8 cellular contexts compared by ENCODE assay signal in the genomic region with DNA sequence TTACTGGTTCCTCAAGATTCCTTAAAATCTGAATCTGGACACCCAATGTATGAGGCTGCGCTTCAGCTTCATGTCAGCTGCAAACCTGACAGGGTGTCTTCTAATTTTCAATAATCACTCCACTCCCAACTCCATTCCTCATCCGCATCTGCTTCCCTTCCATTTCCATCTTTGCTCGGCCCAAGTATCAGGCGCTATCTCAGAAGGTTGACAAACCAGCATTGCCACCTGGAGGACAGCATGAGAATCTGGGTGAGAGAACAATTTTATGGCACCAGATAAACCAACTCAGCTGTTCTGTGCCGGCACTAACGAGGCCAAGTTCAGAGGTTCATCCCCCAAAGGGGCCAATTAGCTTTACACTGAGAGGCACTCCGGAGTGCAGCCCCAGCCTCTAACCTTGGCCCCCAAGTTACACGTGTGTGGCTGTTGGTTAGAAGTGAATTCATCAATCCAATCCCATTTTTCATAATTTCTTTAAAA.
DNase-seq lines count a peak whose midpoint lies in the region; ATAC-seq and TF ChIP-seq lines count a peak whose summit lies in the region.

No MANE protein-coding gene starts in this region.

- no peak overlapping the region for H3K9ac ChIP-seq in adipocyte (ENCODE audit: low read length)

- H3K36me3 ChIP-seq in adipocyte (ENCODE audit: control insufficient read depth, insufficient read depth, low read length, severe bottlenecking) (no peaks in the 10 kb centered on the region), sigmoid colon (no peaks in the 10 kb centered on the region)

- intact Hi-C loops in right cardiac atrium (cut with DNase I), result loop anchor here in 3 of 4 donors (2.0 to 5.0 kb wide), 3 partner anchors 112 to 114 kb away; no protein-coding TSS in a partner anchor
- intact Hi-C loops in sigmoid colon (cut with DNase I), result loop anchor here (5.0 kb wide), 1 partner anchor 114 kb away; no protein-coding TSS in a partner anchor

- H3K27me3 ChIP-seq in adipocyte (replicated peaks; ENCODE audit: control insufficient read depth, insufficient read depth, low read length) (peaks cover 10% of the 10 kb centered on the region), right cardiac atrium (ENCODE audit: control insufficient read depth, insufficient read depth) (no peaks in the 10 kb centered on the region), sigmoid colon (no peaks in the 10 kb centered on the region)

- 17% methylated on average over 8 of the region's 8 CpGs for WGBS in right cardiac atrium
- WGBS in sigmoid colon, 2 donors, result 14 to 22% methylated on average over 8 of the region's 8 CpGs

- H3K4me3 ChIP-seq in adipocyte (ENCODE audit: low read length) (no peak overlapping the region), right cardiac atrium (ENCODE audit: low read length) (no peak overlapping the region), sigmoid colon (no peak overlapping the region)

- peak in 3 of 4 experiments; percentile 23 to 33 (median 23) for TF ChIP-seq CTCF in sigmoid colon (IDR thresholded peaks at IDR 0.05)

- H3K9me3 ChIP-seq in adipocyte (ENCODE audit: control insufficient read depth, low read length) (no peaks in the 10 kb centered on the region), right cardiac atrium (ENCODE audit: control insufficient read depth, low read length) (no peaks in the 10 kb centered on the region), sigmoid colon (no peaks in the 10 kb centered on the region)

- no peak for TF ChIP-seq EP300 in sigmoid colon (IDR thresholded peaks at IDR 0.05)

- DNase-seq in NCI-H1417 (lab: John Stamatoyannopoulos, UW) (peak; percentile 37 to 84 (median 76)), NCI-H1417 treated with DMSO at 0.1 percent for 48 hours (lab: John Stamatoyannopoulos, UW) (no peak), NCI-H2171 treated with DMSO at 0.1 percent for 48 hours (lab: John Stamatoyannopoulos, UW) (peak; percentile 78), adipocyte (ENCODE audit: low read depth) (peak; percentile 74), right cardiac atrium (peak in 2 of 3 donors; percentile 39 to 52), sigmoid colon (peak; percentile 68)
- no peak for DNase-seq in central memory CD4-positive, alpha-beta T cell

- H3K27ac ChIP-seq in right cardiac atrium (ENCODE audit: low read length) (no peak overlapping the region), sigmoid colon (no peak overlapping the region)

- ATAC-seq in HG02610 (IDR thresholded peaks at IDR 0.05; ENCODE audit: unreplicated experiment) (peak; percentile 51), right cardiac atrium (peak; percentile 88 to 92)

- H3K4me1 ChIP-seq in adipocyte (ENCODE audit: control insufficient read depth, insufficient read depth, low read length) (peaks cover 2% of the 10 kb centered on the region), right cardiac atrium (ENCODE audit: control insufficient read depth, insufficient read depth, low read length) (no peaks in the 10 kb centered on the region), sigmoid colon (no peaks in the 10 kb centered on the region)

- no peak for TF ChIP-seq POLR2A in sigmoid colon (IDR thresholded peaks at IDR 0.05)

Comparison
In these comparisons a context has a peak if more than half of its experiments do, and no peak if none do; other contexts are left out.
1. DNase-seq: peak in NCI-H1417 (3 of 3), NCI-H2171 treated with DMSO at 0.1 percent for 48 hours (single experiment), adipocyte (single experiment), right cardiac atrium (2 of 3) and sigmoid colon (single experiment); none in NCI-H1417 treated with DMSO at 0.1 percent for 48 hours (single experiment) and central memory CD4-positive, alpha-beta T cell (single experiment).